In the genomic region with DNA sequence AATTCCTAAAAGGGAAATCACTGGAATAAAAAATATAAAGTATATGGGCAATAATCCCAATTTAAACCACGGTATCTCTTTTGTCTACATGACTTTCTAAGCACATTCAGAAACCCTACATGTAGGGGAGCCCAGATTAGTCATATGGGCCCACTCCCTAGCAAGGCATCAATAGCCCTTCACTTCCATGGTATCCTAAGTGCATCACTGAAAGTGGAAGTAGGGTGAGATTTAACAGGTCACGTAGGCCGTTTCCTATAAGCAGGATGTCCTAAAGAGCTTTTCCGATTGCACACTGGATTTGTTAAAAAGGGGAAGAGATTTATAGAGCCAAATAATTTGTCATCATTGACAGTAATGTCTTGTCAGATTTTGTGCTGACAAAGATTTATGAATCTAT, we compare ENCODE assay signal across 1 cellular context.
A peak's percentile ranks its signal among the peaks of the same experiment; 100 is the strongest.
TF ChIP-seq lines count a peak whose summit lies in the region.

No MANE protein-coding gene starts in this region.

TF ChIP-seq in GM12878, 131 proteins besides CTCF, POLR2A, EP300 and RAD21:
- TF ChIP-seq NFXL1 (IDR thresholded peaks at IDR 0.05; ENCODE audit: borderline replicate concordance) (0 out of 2 replicates have a peak, but pooled peaks have one; percentile 0), DPF2 (IDR thresholded peaks at IDR 0.05) (no peak), MYC (IDR thresholded peaks at IDR 0.05; ENCODE audit: insufficient read depth, insufficient read length, insufficient replicate concordance, low read length, severe bottlenecking) (no peak), CHD4 (IDR thresholded peaks at IDR 0.05) (no peak)
- TF ChIP-seq, protein P1, sequence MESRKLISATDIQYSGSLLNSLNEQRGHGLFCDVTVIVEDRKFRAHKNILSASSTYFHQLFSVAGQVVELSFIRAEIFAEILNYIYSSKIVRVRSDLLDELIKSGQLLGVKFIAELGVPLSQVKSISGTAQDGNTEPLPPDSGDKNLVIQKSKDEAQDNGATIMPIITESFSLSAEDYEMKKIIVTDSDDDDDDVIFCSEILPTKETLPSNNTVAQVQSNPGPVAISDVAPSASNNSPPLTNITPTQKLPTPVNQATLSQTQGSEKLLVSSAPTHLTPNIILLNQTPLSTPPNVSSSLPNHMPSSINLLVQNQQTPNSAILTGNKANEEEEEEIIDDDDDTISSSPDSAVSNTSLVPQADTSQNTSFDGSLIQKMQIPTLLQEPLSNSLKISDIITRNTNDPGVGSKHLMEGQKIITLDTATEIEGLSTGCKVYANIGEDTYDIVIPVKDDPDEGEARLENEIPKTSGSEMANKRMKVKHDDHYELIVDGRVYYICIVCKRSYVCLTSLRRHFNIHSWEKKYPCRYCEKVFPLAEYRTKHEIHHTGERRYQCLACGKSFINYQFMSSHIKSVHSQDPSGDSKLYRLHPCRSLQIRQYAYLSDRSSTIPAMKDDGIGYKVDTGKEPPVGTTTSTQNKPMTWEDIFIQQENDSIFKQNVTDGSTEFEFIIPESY (IDR thresholded peaks at IDR 0.05): no peak
